In genomic region chr15:95470529-95470928, GRCh38 we compare ENCODE assay signal across 17 cellular contexts.
"Had no signal": no experiment of that assay in that cellular context is flagged by ENCODE, and none has a peak within 500 bp of the region (broad histone marks: within the 10 kb centered on the region; RNA-seq: fewer than 3 reads in every experiment).

No MANE protein-coding gene starts in this region.

- H3K27ac ChIP-seq: pancreas, skin epidermis, upper lobe of left lung, VCaP had no signal

- H3K4me3 ChIP-seq: pancreas, skin epidermis, upper lobe of left lung had no signal

- H3K9me3 Mint-ChIP-seq: activated naive CD8-positive, alpha-beta T cell treated with anti-CD3 and anti-CD28 coated beads for 36 hours; stimulated activated effector memory CD8-positive, alpha-beta T cell treated with anti-CD3 and anti-CD28 coated beads, Interleukin-12 subunit alpha, Interleukin-12 subunit beta, amount 100 ng/mL, for 72 hours; T-helper 2 cell treated with Interferon-gamma antibody and Interleukin-4, amounts not matched to agents 5 μg/mL and 100 μg/mL, for 36 hours had no signal

- H3K9me3 ChIP-seq: pancreas, upper lobe of left lung had no signal

- H3K36me3 ChIP-seq: pancreas, upper lobe of left lung had no signal

- H3K27ac Mint-ChIP-seq: activated CD4-positive, alpha-beta memory T cell treated with anti-CD3 and anti-CD28 coated beads, Interleukin-2, amount 10 ng/mL, durations not matched to agents 7 days and 5 days; activated CD4-positive, alpha-beta T cell treated with anti-CD3 and anti-CD28 coated beads for 36 hours; activated naive CD8-positive, alpha-beta T cell treated with anti-CD3 and anti-CD28 coated beads for 36 hours; stimulated activated effector memory CD8-positive, alpha-beta T cell treated with anti-CD3 and anti-CD28 coated beads, Interleukin-12 subunit alpha, Interleukin-12 subunit beta, amount 100 ng/mL, for 72 hours; T-helper 2 cell treated with Interferon-gamma antibody and Interleukin-4, amounts not matched to agents 5 μg/mL and 100 μg/mL, for 36 hours had no signal

- H3K36me3 Mint-ChIP-seq: activated naive CD8-positive, alpha-beta T cell treated with anti-CD3 and anti-CD28 coated beads for 36 hours; stimulated activated effector memory CD8-positive, alpha-beta T cell treated with anti-CD3 and anti-CD28 coated beads, Interleukin-12 subunit alpha, Interleukin-12 subunit beta, amount 100 ng/mL, for 72 hours had no signal

- H3K27me3 Mint-ChIP-seq: activated CD4-positive, alpha-beta memory T cell treated with anti-CD3 and anti-CD28 coated beads, Interleukin-2, amount 10 ng/mL, durations not matched to agents 7 days and 5 days had no signal

- ATAC-seq: activated CD4-positive, alpha-beta T cell treated with anti-CD3 and anti-CD28 coated beads for 36 hours; stimulated activated effector memory CD8-positive, alpha-beta T cell treated with anti-CD3 and anti-CD28 coated beads, Interleukin-12 subunit alpha, Interleukin-12 subunit beta, amount 100 ng/mL, for 72 hours had no signal

- H3K27me3 ChIP-seq: upper lobe of left lung had no signal

- H3K4me3 Mint-ChIP-seq: activated CD4-positive, alpha-beta memory T cell treated with anti-CD3 and anti-CD28 coated beads, Interleukin-2, amount 10 ng/mL, durations not matched to agents 7 days and 5 days; activated CD4-positive, alpha-beta T cell treated with anti-CD3 and anti-CD28 coated beads for 36 hours; activated naive CD8-positive, alpha-beta T cell treated with anti-CD3 and anti-CD28 coated beads for 36 hours; neural crest cell; stimulated activated effector memory CD8-positive, alpha-beta T cell treated with anti-CD3 and anti-CD28 coated beads, Interleukin-12 subunit alpha, Interleukin-12 subunit beta, amount 100 ng/mL, for 72 hours; T-helper 2 cell treated with Interferon-gamma antibody and Interleukin-4, amounts not matched to agents 5 μg/mL and 100 μg/mL, for 36 hours had no signal

- H3K4me1 ChIP-seq: upper lobe of left lung had no signal

- DNase-seq: activated CD4-positive, alpha-beta memory T cell treated with anti-CD3 and anti-CD28 coated beads, Interleukin-2, amount 10 ng/mL, durations not matched to agents 7 days and 5 days; activated CD4-positive, alpha-beta T cell treated with anti-CD3 and anti-CD28 coated beads for 36 hours; activated gamma-delta T cell; activated naive CD8-positive, alpha-beta T cell treated with anti-CD3 and anti-CD28 coated beads for 36 hours; activated T-cell treated with anti-CD3 and anti-CD28 coated beads, Interleukin-2, amount 50 U/mL, for 48 hours; effector CD8-positive, alpha-beta T cell; hypothalamus; mesenchymal stem cell; pancreas; SIG-M5; SW 1271; upper lobe of left lung had no signal

- H3K4me1 Mint-ChIP-seq: activated CD4-positive, alpha-beta memory T cell treated with anti-CD3 and anti-CD28 coated beads, Interleukin-2, amount 10 ng/mL, durations not matched to agents 7 days and 5 days; activated CD4-positive, alpha-beta T cell treated with anti-CD3 and anti-CD28 coated beads for 36 hours; activated naive CD8-positive, alpha-beta T cell treated with anti-CD3 and anti-CD28 coated beads for 36 hours; stimulated activated effector memory CD8-positive, alpha-beta T cell treated with anti-CD3 and anti-CD28 coated beads, Interleukin-12 subunit alpha, Interleukin-12 subunit beta, amount 100 ng/mL, for 72 hours had no signal
